Comparison of ENCODE assay signal across 8 cellular contexts in genomic region chr1:22452401-22452963, GRCh38. TPM values are rescaled to one million over a fixed set of nuclear protein-coding genes. Genes with fewer than 3 reads are reported as not detected.
A peak's percentile ranks its signal among the peaks of the same experiment; 100 is the strongest.
DNase-seq lines count a peak whose midpoint lies in the region; ATAC-seq and TF ChIP-seq lines count a peak whose summit lies in the region.

No MANE protein-coding gene starts in this region.

- peaks cover 16% of the 10 kb centered on the region for H3K4me1 ChIP-seq in upper lobe of right lung

- H3K4me3 Mint-ChIP-seq in T-cell: peak overlapping the region; percentile 89 to 98 (median 93)
- peak overlapping the region; percentile 94 for H3K4me3 Mint-ChIP-seq in endothelial cell (ENCODE audit: unreplicated experiment)

- H3K9me3 Mint-ChIP-seq in T-cell (no peaks in the 10 kb centered on the region), endothelial cell (ENCODE audit: unreplicated experiment) (no peaks in the 10 kb centered on the region)

- H3K27ac Mint-ChIP-seq in T-cell: peak overlapping the region; percentile 93 to 95
- H3K27ac Mint-ChIP-seq in endothelial cell (ENCODE audit: unreplicated experiment): peak overlapping the region; percentile 97

- ATAC-seq in GM19463 (IDR thresholded peaks at IDR 0.05; ENCODE audit: unreplicated experiment) (peak; percentile 16), T-cell (replicated peaks in 1 of 4) (peak; percentile 31 to 41 (median 37)), upper lobe of right lung (peak; percentile 23), HG03469 (IDR thresholded peaks at IDR 0.05; ENCODE audit: unreplicated experiment) (no peak)

- CTCF ChIA-PET in T-cell (lab: Charles Lee): no interaction called here

- H3K36me3 Mint-ChIP-seq in T-cell: peaks cover 7% of the 10 kb centered on the region
- H3K36me3 Mint-ChIP-seq in endothelial cell (ENCODE audit: low read depth, unreplicated experiment): no peaks in the 10 kb centered on the region

- H3K9me3 ChIP-seq in upper lobe of right lung: no peaks in the 10 kb centered on the region

- H3K27ac ChIP-seq in HL-60 (replicated peaks) (peak overlapping the region; percentile 84), upper lobe of right lung (peak overlapping the region; percentile 98)

- H3K4me1 Mint-ChIP-seq in T-cell (peaks cover 43 to 48% (median 47%) of the 10 kb centered on the region in 3 donors), endothelial cell (ENCODE audit: unreplicated experiment) (peaks cover 21% of the 10 kb centered on the region)

- H3K27me3 Mint-ChIP-seq in T-cell: no peaks in the 10 kb centered on the region
- H3K27me3 Mint-ChIP-seq in endothelial cell (ENCODE audit: unreplicated experiment): peaks cover 3% of the 10 kb centered on the region

- TF ChIP-seq CTCF in HL-60 (IDR thresholded peaks at IDR 0.05; ENCODE audit: insufficient read depth, low read length) (no peak), endothelial cell (IDR thresholded peaks at IDR 0.05; ENCODE audit: unreplicated experiment) (no peak), upper lobe of right lung (IDR thresholded peaks at IDR 0.05) (no peak)

- DNase-seq in ELR (ENCODE audit: low read depth): peak; percentile 29
- peak in 1 of 2 experiments; percentile 34 for DNase-seq in HL-60 (ENCODE audit: low read depth in 1 of 2, low spot score in 1 of 2)
- DNase-seq in T-cell: peak in 13 of 34 experiments; percentile 10 to 37 (median 17)
- no peak for DNase-seq in endothelial cell (ENCODE audit: low spot score)
- peak; percentile 37 for DNase-seq in middle frontal gyrus (ENCODE audit: extremely low spot score, low spot score)
- no peak for DNase-seq in upper lobe of right lung

- H3K4me3 ChIP-seq in HL-60 (replicated peaks; ENCODE audit: insufficient read depth, low read length): peak overlapping the region; percentile 81
- H3K4me3 ChIP-seq in upper lobe of right lung: peak overlapping the region; percentile 96

- POLR2A ChIA-PET in T-cell (lab: Charles Lee): no interaction called here

- H3K27me3 ChIP-seq in HL-60 (ENCODE audit: insufficient read depth, poor library complexity, severe bottlenecking) (no peaks in the 10 kb centered on the region), upper lobe of right lung (no peaks in the 10 kb centered on the region)

- intact Hi-C loops in upper lobe of right lung (cut with DNase I): no loop called here

- H3K36me3 ChIP-seq in upper lobe of right lung: no peaks in the 10 kb centered on the region

RNA-seq across cellular contexts. Expression of gene ZBTB40, which starts 0.8 kb away (rescaled TPM):
- 10 to 100 TPM; 42.6 to 62.9 (median 54.1) TPM for total RNA-seq in T-cell
- total RNA-seq in endothelial cell (ENCODE audit: unreplicated experiment): 18.9 TPM
- 24.9 TPM for total RNA-seq in upper lobe of right lung

Comparison
In these comparisons a context has a peak if more than half of its experiments do, and no peak if none do; other contexts are left out.
1. DNase-seq: peak in ELR (single experiment) and middle frontal gyrus (single experiment); none in endothelial cell (single experiment) and upper lobe of right lung (single experiment).